In genomic region chr11:75873417-75874148, GRCh38 we compare ENCODE assay signal across 8 cellular contexts. TPM values are rescaled to one million over a fixed set of nuclear protein-coding genes. Genes with fewer than 3 reads are reported as not detected.
DNase-seq lines count a peak whose midpoint lies in the region; ATAC-seq and TF ChIP-seq lines count a peak whose summit lies in the region.

No MANE protein-coding gene starts in this region.

- H3K4me1 ChIP-seq in ascending aorta: no peaks in the 10 kb centered on the region
- peaks cover 15% of the 10 kb centered on the region for H3K4me1 ChIP-seq in body of pancreas
- H3K4me1 ChIP-seq in esophagus muscularis mucosa: peaks cover 15 to 30% (median 22%) of the 10 kb centered on the region in 4 donors

- no peaks in the 10 kb centered on the region for H3K27me3 ChIP-seq in ascending aorta
- H3K27me3 ChIP-seq in body of pancreas: no peaks in the 10 kb centered on the region
- no peaks in the 10 kb centered on the region for H3K27me3 ChIP-seq in esophagus muscularis mucosa

- H3K4me3 ChIP-seq in GM08714 (ENCODE audit: low read length): peak overlapping the region; percentile 57; the same call in 1 of the 2 replicates
- no peak overlapping the region for H3K4me3 ChIP-seq in ascending aorta
- H3K4me3 ChIP-seq in body of pancreas: no peak overlapping the region
- H3K4me3 ChIP-seq in esophagus muscularis mucosa: no peak overlapping the region

- no peak overlapping the region for H3K4me3 Mint-ChIP-seq in chondrocyte (ENCODE audit: unreplicated experiment)

- no peak for TF ChIP-seq EP300 in esophagus muscularis mucosa (IDR thresholded peaks at IDR 0.05)

- DNase-seq in ascending aorta (ENCODE audit: low spot score in 2 of 2): no peak
- no peak for DNase-seq in chondrocyte (ENCODE audit: low spot score)
- no peak for DNase-seq in body of pancreas
- DNase-seq in esophagus muscularis mucosa (ENCODE audit: extremely low spot score): no peak

- H3K9me3 ChIP-seq in ascending aorta: no peaks in the 10 kb centered on the region
- no peaks in the 10 kb centered on the region for H3K9me3 ChIP-seq in body of pancreas
- H3K9me3 ChIP-seq in esophagus muscularis mucosa: no peaks in the 10 kb centered on the region

- ATAC-seq in GM19467 (IDR thresholded peaks at IDR 0.05; ENCODE audit: unreplicated experiment): peak; percentile 69
- ATAC-seq in HG03354 (IDR thresholded peaks at IDR 0.05; ENCODE audit: poor library complexity, severe bottlenecking, unreplicated experiment): peak; percentile 82
- ATAC-seq in body of pancreas: no peak

- H3K36me3 ChIP-seq in ascending aorta (no peaks in the 10 kb centered on the region), body of pancreas (replicated peaks in 1 of 2; ENCODE audit: insufficient read depth in 1 of 2, low read depth in 2 of 2) (no peaks in the 10 kb centered on the region), esophagus muscularis mucosa (no peaks in the 10 kb centered on the region)

- no peak for TF ChIP-seq CTCF in ascending aorta (IDR thresholded peaks at IDR 0.05)
- TF ChIP-seq CTCF in chondrocyte (IDR thresholded peaks at IDR 0.05): no peak
- no peak for TF ChIP-seq CTCF in body of pancreas (IDR thresholded peaks at IDR 0.05)
- TF ChIP-seq CTCF in esophagus muscularis mucosa (IDR thresholded peaks at IDR 0.05): no peak

- H3K27ac ChIP-seq in cingulate gyrus (ENCODE audit: low read depth, low read length): peak overlapping the region; percentile 88
- no peak overlapping the region for H3K27ac ChIP-seq in ascending aorta
- H3K27ac ChIP-seq in body of pancreas: no peak overlapping the region
- no peak overlapping the region for H3K27ac ChIP-seq in esophagus muscularis mucosa (replicated peaks in 1 of 4)

- intact Hi-C loops in ascending aorta (cut with DNase I) (no loop called here), body of pancreas (cut with DNase I) (no loop called here), esophagus muscularis mucosa (cut with DNase I) (no loop called here)

- no peak overlapping the region for H3K27ac Mint-ChIP-seq in chondrocyte (ENCODE audit: unreplicated experiment)

- 51 to 62% methylated on average over 8 of the region's 8 CpGs for WGBS in body of pancreas, 2 donors
- whole genome bisulfite sequencing in esophagus muscularis mucosa: 54% methylated on average over 8 of the region's 8 CpGs

- no peaks in the 10 kb centered on the region for H3K27me3 Mint-ChIP-seq in chondrocyte (ENCODE audit: low read depth)

- peaks cover 7% of the 10 kb centered on the region for H3K4me1 Mint-ChIP-seq in chondrocyte (ENCODE audit: low read depth)

- H3K9me3 Mint-ChIP-seq in chondrocyte (ENCODE audit: low read depth): no peaks in the 10 kb centered on the region

- TF ChIP-seq POLR2A in body of pancreas (IDR thresholded peaks at IDR 0.05) (no peak), esophagus muscularis mucosa (IDR thresholded peaks at IDR 0.05; ENCODE audit: low read depth) (no peak)

- H3K36me3 Mint-ChIP-seq in chondrocyte (ENCODE audit: low read depth): peaks cover 3% of the 10 kb centered on the region

RNA-seq across cellular contexts. Expression of gene UVRAG, which starts 58.6 kb away (rescaled TPM):
- total RNA-seq in ascending aorta: 45.2 TPM
- total RNA-seq in chondrocyte: 15.7 to 32.5 TPM (median 16.9 TPM) in 3 replicates
- total RNA-seq in body of pancreas: 10 to 100 TPM; 10.9 to 31.0 TPM
- 10 to 100 TPM; 30.6 to 37.4 (median 34.7) TPM for total RNA-seq in esophagus muscularis mucosa
